In genomic region chr7:115145512-115145911, GRCh38 we compare ENCODE assay signal across 10 cellular contexts.
DNase-seq lines count a peak whose midpoint lies in the region; ATAC-seq and TF ChIP-seq lines count a peak whose summit lies in the region.
"Had no signal": no experiment of that assay in that cellular context is flagged by ENCODE, and none has a peak within 500 bp of the region (broad histone marks: within the 10 kb centered on the region; RNA-seq: fewer than 3 reads in every experiment).

No MANE protein-coding gene starts in this region.

- DNase-seq in AG09309 (ENCODE audit: low read depth) (peak; percentile 85), fibroblast of gingiva (ENCODE audit: low read depth) (peak; percentile 97), NCI-H1048 (lab: John Stamatoyannopoulos, UW) (no peak), KBM-7 (no peak), C1 segment of cervical spinal cord (lab: John Stamatoyannopoulos, UW) (no peak)
- DNase-seq in stimulated activated naive CD8-positive, alpha-beta T cell treated with anti-CD3 and anti-CD28 coated beads, Interleukin-15, Interleukin-2, amounts not matched to agents 100 U/mL and 50 U/mL, for 24 hours = no peak
- DNase-seq: activated CD8-positive, alpha-beta memory T cell treated with anti-CD3 and anti-CD28 coated beads, Interleukin-2, amount 50 U/mL, for 48 hours; effector CD4-positive, alpha-beta T cell had no signal

- in situ Hi-C loops in KBM-7 (cut with MboI; ENCODE audit: low pct_unique_long_range_greater_than_20kb, low sequenced_read_pairs) = no loop called here

- peak; percentile 89 for ATAC-seq in GM19351 (IDR thresholded peaks at IDR 0.05; ENCODE audit: unreplicated experiment)
- ATAC-seq in HG03066 (IDR thresholded peaks at IDR 0.05; ENCODE audit: low read depth, unreplicated experiment) = peak; percentile 54
- ATAC-seq in stimulated activated naive CD8-positive, alpha-beta T cell treated with anti-CD3 and anti-CD28 coated beads, Interleukin-15, Interleukin-2, amounts not matched to agents 100 U/mL and 50 U/mL, for 24 hours = no peak

- H3K4me3 ChIP-seq in AG09309 (ENCODE audit: control insufficient read depth, low read depth, low read length) = no peak overlapping the region

- TF ChIP-seq CTCF in AG09309 (IDR thresholded peaks at IDR 0.05; ENCODE audit: control insufficient read depth, insufficient read depth, low read depth, low read length, missing control alignments) = no peak

Comparison
In these comparisons a context has a peak if more than half of its experiments do, and no peak if none do; other contexts are left out.
1. DNase-seq: peak in AG09309 (single experiment) and fibroblast of gingiva (single experiment); none in NCI-H1048 (single experiment), KBM-7 (single experiment), C1 segment of cervical spinal cord (0 of 14) and stimulated activated naive CD8-positive, alpha-beta T cell treated with anti-CD3 and anti-CD28 coated beads, Interleukin-15, Interleukin-2, amounts not matched to agents 100 U/mL and 50 U/mL, for 24 hours (single experiment).